Comparison of ENCODE assay signal across 1 cellular context in genomic region chr6:152428126-152428525, GRCh38.
TF ChIP-seq lines count a peak whose summit lies in the region.

No MANE protein-coding gene starts in this region.

TF ChIP-seq in H1, 55 proteins besides CTCF, POLR2A, EP300 and RAD21 (continued from another document):
- TF ChIP-seq SP1 (IDR thresholded peaks at IDR 0.05; ENCODE audit: low read depth, low read length) = no peak
- no peak for TF ChIP-seq POU5F1 (IDR thresholded peaks at IDR 0.05; ENCODE audit: low read depth, low read length)
- TF ChIP-seq JUND (IDR thresholded peaks at IDR 0.05; ENCODE audit: low read length) = no peak
- no peak for TF ChIP-seq TCF12 (IDR thresholded peaks at IDR 0.05; ENCODE audit: low read depth, low read length)
- TF ChIP-seq RNF2 (IDR thresholded peaks at IDR 0.05; ENCODE audit: borderline replicate concordance, low read depth, low read length, missing control alignments, poor library complexity, severe bottlenecking) = no peak
